Comparison of ENCODE assay signal across 9 cellular contexts in genomic region chr19:14632286-14632685, GRCh38. TPM values are rescaled to one million over a fixed set of nuclear protein-coding genes. Genes with fewer than 3 reads are reported as not detected.
A peak's percentile ranks its signal among the peaks of the same experiment; 100 is the strongest.
DNase-seq lines count a peak whose midpoint lies in the region; ATAC-seq and TF ChIP-seq lines count a peak whose summit lies in the region.
"Had no signal": no experiment of that assay in that cellular context is flagged by ENCODE, and none has a peak within 500 bp of the region (broad histone marks: within the 10 kb centered on the region; RNA-seq: fewer than 3 reads in every experiment).

No MANE protein-coding gene starts in this region.

- H3K4me1 Mint-ChIP-seq in CD8-positive, alpha-beta T cell (ENCODE audit: low read depth) = no peaks in the 10 kb centered on the region
- H3K4me1 Mint-ChIP-seq: activated naive CD4-positive, alpha-beta T cell treated with anti-CD3 and anti-CD28 coated beads, Interleukin-2, amount 50 U/mL, for 24 hours had no signal

- H3K36me3 Mint-ChIP-seq in CD8-positive, alpha-beta T cell = no peaks in the 10 kb centered on the region
- H3K36me3 Mint-ChIP-seq: activated naive CD4-positive, alpha-beta T cell treated with anti-CD3 and anti-CD28 coated beads, Interleukin-2, amount 50 U/mL, for 24 hours had no signal

- no peak overlapping the region for H3K4me3 ChIP-seq in H7 (ENCODE audit: insufficient read depth, low read depth, low read length)
- no peak overlapping the region for H3K4me3 ChIP-seq in foreskin fibroblast (ENCODE audit: low read depth in 1 of 2, low read length in 2 of 2)
- no peak overlapping the region for H3K4me3 ChIP-seq in CD8-positive, alpha-beta T cell (ENCODE audit: low read depth, low read length)

- no peak overlapping the region for H3K27ac Mint-ChIP-seq in CD8-positive, alpha-beta T cell
- H3K27ac Mint-ChIP-seq: activated naive CD4-positive, alpha-beta T cell treated with anti-CD3 and anti-CD28 coated beads, Interleukin-2, amount 50 U/mL, for 24 hours had no signal

- POLR2A ChIA-PET in CD8-positive, alpha-beta T cell (lab: Charles Lee) = no interaction called here

- DNase-seq in CD1c-positive myeloid dendritic cell (ENCODE audit: extremely low spot score) = peak; percentile 60
- peak; percentile 46 for DNase-seq in H7
- peak; percentile 51 for DNase-seq in RPMI7951 (ENCODE audit: low read depth)
- DNase-seq in foreskin fibroblast = peak; percentile 3 to 8
- DNase-seq in cerebellar nuclear complex (lab: John Stamatoyannopoulos, UW) = no peak
- no peak for DNase-seq in CD8-positive, alpha-beta T cell
- no peak for DNase-seq in stimulated activated CD4-positive, alpha-beta T cell treated with anti-CD3 and anti-CD28 coated beads, Interleukin-1b, Interleukin-23, amount 100 ng/mL, for 48 hours

- H3K9me3 ChIP-seq in CD8-positive, alpha-beta T cell (ENCODE audit: low read length) = no peaks in the 10 kb centered on the region

- no peak overlapping the region for H3K4me3 Mint-ChIP-seq in CD8-positive, alpha-beta T cell
- H3K4me3 Mint-ChIP-seq: activated naive CD4-positive, alpha-beta T cell treated with anti-CD3 and anti-CD28 coated beads, Interleukin-2, amount 50 U/mL, for 24 hours had no signal

- no peak for ATAC-seq in CD8-positive, alpha-beta T cell
- ATAC-seq in GM18520 (IDR thresholded peaks at IDR 0.05; ENCODE audit: unreplicated experiment) = no peak

- no peaks in the 10 kb centered on the region for H3K4me1 ChIP-seq in CD8-positive, alpha-beta T cell (ENCODE audit: insufficient read depth, low read length)

- no peaks in the 10 kb centered on the region for H3K27me3 ChIP-seq in H7 (ENCODE audit: control insufficient read depth, insufficient read depth, low read length)
- no peaks in the 10 kb centered on the region for H3K27me3 ChIP-seq in CD8-positive, alpha-beta T cell (ENCODE audit: insufficient read depth, low read length)

- H3K36me3 ChIP-seq in H7 (replicated peaks; ENCODE audit: control insufficient read depth, insufficient read depth, low read length) = no peaks in the 10 kb centered on the region
- H3K36me3 ChIP-seq in CD8-positive, alpha-beta T cell (ENCODE audit: insufficient read depth, low read length) = no peaks in the 10 kb centered on the region

- intact Hi-C loops in CD8-positive, alpha-beta T cell (cut with DNase I, micrococcal nuclease) = no loop called here

- H3K9me3 Mint-ChIP-seq in CD8-positive, alpha-beta T cell = peaks cover 2% of the 10 kb centered on the region
- H3K9me3 Mint-ChIP-seq: activated naive CD4-positive, alpha-beta T cell treated with anti-CD3 and anti-CD28 coated beads, Interleukin-2, amount 50 U/mL, for 24 hours had no signal

- CTCF ChIA-PET in CD8-positive, alpha-beta T cell (lab: Charles Lee) = no interaction called here

- no peak overlapping the region for H3K27ac ChIP-seq in CD8-positive, alpha-beta T cell (ENCODE audit: low read depth, low read length)

- H3K27me3 Mint-ChIP-seq in CD8-positive, alpha-beta T cell (ENCODE audit: low read depth) = peaks cover 2% of the 10 kb centered on the region

- TF ChIP-seq CTCF in foreskin fibroblast (IDR thresholded peaks at IDR 0.05; ENCODE audit: low read depth, low read length) = no peak
- no peak for TF ChIP-seq CTCF in CD8-positive, alpha-beta T cell (IDR thresholded peaks at IDR 0.05)

RNA-seq across cellular contexts. Expression of gene ADGRE3, which starts 42.4 kb away (rescaled TPM):
- total RNA-seq in H7 (2014; rRNA removed; shearing (Covaris generic)) = not detected in 2 replicates
- total RNA-seq in RPMI7951 (2014; rRNA removed; shearing (Covaris generic)) = not detected in 2 replicates
- not detected for total RNA-seq in CD8-positive, alpha-beta T cell

RNA-seq across cellular contexts. Expression of gene CLEC17A, which starts 49.4 kb away (rescaled TPM):
- total RNA-seq in H7 (2014; rRNA removed; shearing (Covaris generic)) = not detected in 2 replicates
- not detected in 2 replicates for total RNA-seq in RPMI7951 (2014; rRNA removed; shearing (Covaris generic))
- total RNA-seq in CD8-positive, alpha-beta T cell = under 1 TPM in 1 of 2 experiments, not detected in 1; 0.35 TPM

RNA-seq across cellular contexts. Expression of gene ZNF333, which starts 57.6 kb away (rescaled TPM):
- total RNA-seq in H7 (2014; rRNA removed; shearing (Covaris generic)) = 6.8 and 17.4 TPM in 2 replicates
- 7.9 and 10.4 TPM in 2 replicates for total RNA-seq in RPMI7951 (2014; rRNA removed; shearing (Covaris generic))
- total RNA-seq in CD8-positive, alpha-beta T cell = 10 to 100 TPM; 16.4 to 17.1 TPM

Comparison
In these comparisons a context has a peak if more than half of its experiments do, and no peak if none do; other contexts are left out.
1. DNase-seq: peak in CD1c-positive myeloid dendritic cell (single experiment), H7 (single experiment), RPMI7951 (single experiment) and foreskin fibroblast (2 of 2); none in cerebellar nuclear complex (0 of 2), CD8-positive, alpha-beta T cell (0 of 7) and stimulated activated CD4-positive, alpha-beta T cell treated with anti-CD3 and anti-CD28 coated beads, Interleukin-1b, Interleukin-23, amount 100 ng/mL, for 48 hours (single experiment).